Comparison of ENCODE assay signal across 1 cellular context in genomic region chr1:43890815-43891214, GRCh38.
TF ChIP-seq lines count a peak whose summit lies in the region.

No MANE protein-coding gene starts in this region.

TF ChIP-seq in endothelial cell of umbilical vein, 7 proteins besides CTCF, POLR2A, EP300 and RAD21 (continued from another document):
- TF ChIP-seq JUN (IDR thresholded peaks at IDR 0.05; ENCODE audit: borderline replicate concordance, insufficient read depth, insufficient read length, low read depth) (peak; percentile 56), FOS (IDR thresholded peaks at IDR 0.05; ENCODE audit: borderline replicate concordance, insufficient read depth, low read length) (peak; percentile 52), POLR2AphosphoS5 (IDR thresholded peaks at IDR 0.05; ENCODE audit: insufficient read depth, low read depth, low read length) (no peak)
